Comparison of ENCODE assay signal across 8 cellular contexts in the genomic region with DNA sequence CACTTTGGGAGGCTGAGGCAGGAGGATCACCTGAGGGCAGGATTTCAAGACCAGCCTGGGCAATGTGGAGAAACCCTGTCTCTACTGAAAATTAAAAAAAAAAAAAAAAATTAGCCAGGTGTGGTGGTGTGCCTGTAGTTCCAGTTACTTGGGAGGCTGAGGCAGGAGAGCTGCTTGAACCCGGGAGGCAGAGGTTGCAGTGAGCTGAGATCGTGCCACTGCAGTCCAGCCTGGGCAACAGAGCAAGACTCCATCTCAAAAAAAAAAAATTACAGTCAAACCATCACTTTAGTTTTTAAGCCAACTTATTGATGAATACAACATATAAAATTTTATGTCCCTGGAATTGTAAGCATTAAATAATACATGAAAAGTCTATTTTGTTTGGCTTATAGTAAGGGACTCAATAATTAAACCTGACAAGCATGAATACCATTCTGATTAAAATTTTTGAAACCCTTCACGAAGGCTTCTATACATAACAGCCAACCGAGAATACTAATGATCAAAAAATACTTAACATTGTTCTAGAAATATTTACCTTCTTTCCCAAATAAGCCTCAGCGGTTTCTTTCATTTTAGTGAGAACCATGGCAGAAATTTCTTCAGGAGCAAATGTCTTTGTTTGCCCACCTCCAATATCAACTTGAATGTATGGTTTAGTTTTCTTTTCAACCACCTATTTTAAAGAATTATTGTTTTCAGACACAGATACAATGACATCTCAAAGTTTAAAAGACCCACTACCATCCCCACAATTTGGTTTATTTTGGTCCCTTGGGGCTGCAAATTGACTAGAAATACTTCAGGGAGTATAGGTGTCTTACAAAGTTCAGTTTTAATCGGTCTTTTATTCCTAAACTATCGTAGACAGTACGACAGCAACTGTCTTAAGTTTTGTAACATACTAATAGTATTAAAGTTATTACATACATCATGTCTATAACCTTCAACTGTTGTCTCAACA. TPM values are rescaled to one million over a fixed set of nuclear protein-coding genes. Genes with fewer than 3 reads are reported as not detected.
A peak's percentile ranks its signal among the peaks of the same experiment; 100 is the strongest.
DNase-seq lines count a peak whose midpoint lies in the region; ATAC-seq, FAIRE-seq and TF ChIP-seq lines count a peak whose summit lies in the region.

No MANE protein-coding gene starts in this region.

- H2AFZ ChIP-seq in OCI-LY7 (ENCODE audit: low read length) = no peak overlapping the region

- FAIRE-seq in D721Med (lab: Jason Lieb, UNC) = no peak

- peaks cover 48% of the 10 kb centered on the region for H3K36me3 Mint-ChIP-seq in CD4-positive, CD25-positive, alpha-beta regulatory T cell

- H3K27ac Mint-ChIP-seq in CD4-positive, CD25-positive, alpha-beta regulatory T cell = peak overlapping the region; percentile 97 to 100 (median 99)

- no peak for ATAC-seq in CD4-positive, CD25-positive, alpha-beta regulatory T cell (ENCODE audit: low read depth in 2 of 2)

- H3K9me2 ChIP-seq in OCI-LY7 (ENCODE audit: insufficient read depth, low read length) = no peaks in the 10 kb centered on the region

- TF ChIP-seq CTCF in OCI-LY7 (conservative IDR thresholded peaks at IDR 0.05; ENCODE audit: low read length) = no peak
- no peak for TF ChIP-seq CTCF in epithelial cell of esophagus (IDR thresholded peaks at IDR 0.05; ENCODE audit: insufficient read depth, low read depth, low read length, missing control alignments)
- TF ChIP-seq CTCF in neutrophil (IDR thresholded peaks at IDR 0.05) = no peak
- no peak for TF ChIP-seq CTCF in D721Med (IDR thresholded peaks at IDR 0.05; ENCODE audit: insufficient read depth, missing control alignments)

- H3K27me3 Mint-ChIP-seq in CD4-positive, CD25-positive, alpha-beta regulatory T cell = peaks cover 6% of the 10 kb centered on the region

- intact Hi-C loops in OCI-LY7 (cut with micrococcal nuclease; ENCODE audit: unreplicated experiment) = loop anchor here (5.0 kb wide), 2 partner anchors 132 to 373 kb away; no protein-coding TSS in a partner anchor

- H4K20me1 ChIP-seq in OCI-LY7 (ENCODE audit: insufficient read depth, low read length) = peaks cover 48% of the 10 kb centered on the region

- CTCF ChIA-PET in OCI-LY7 (lab: Charles Lee; ENCODE audit: unreplicated experiment) = no interaction called here

- no peaks in the 10 kb centered on the region for H3K27me3 ChIP-seq in CD4-positive, CD25-positive, alpha-beta regulatory T cell (ENCODE audit: control insufficient read depth, insufficient read depth, low read length)
- H3K27me3 ChIP-seq in neutrophil = no peaks in the 10 kb centered on the region

- H3K4me2 ChIP-seq in OCI-LY7 (ENCODE audit: low read length) = peak overlapping the region; percentile 74

- BruUV-seq in OCI-LY7 (replicated peaks; lab: Mats Ljungman, UMichigan) = no TSS peak

- peaks cover 31 to 69% (median 53%) of the 10 kb centered on the region in 4 donors for H3K4me1 Mint-ChIP-seq in CD4-positive, CD25-positive, alpha-beta regulatory T cell

- H3K9me3 Mint-ChIP-seq in CD4-positive, CD25-positive, alpha-beta regulatory T cell = no peaks in the 10 kb centered on the region

- POLR2A ChIA-PET in OCI-LY7 (lab: Charles Lee) = interaction anchor here (0.7 to 1.4 kb wide), 2 partner anchors 7 to 1293 kb away, joined by 3 read pairs; no protein-coding TSS in a partner anchor

- no peaks in the 10 kb centered on the region for H3K9me3 ChIP-seq in CD4-positive, CD25-positive, alpha-beta regulatory T cell (ENCODE audit: control insufficient read depth in 2 of 2, low read length in 2 of 2)
- no peaks in the 10 kb centered on the region for H3K9me3 ChIP-seq in OCI-LY7 (ENCODE audit: low read length)
- no peaks in the 10 kb centered on the region for H3K9me3 ChIP-seq in neutrophil

- H3K79me2 ChIP-seq in OCI-LY7 (ENCODE audit: insufficient read depth, low read depth, low read length) = peaks cover 70% of the 10 kb centered on the region

- H3K4me3 ChIP-seq in CD4-positive, CD25-positive, alpha-beta regulatory T cell (ENCODE audit: low read depth, low read length) = peak overlapping the region; percentile 87
- H3K4me3 ChIP-seq in OCI-LY7 (ENCODE audit: low read depth, low read length, poor library complexity, severe bottlenecking) (peak overlapping the region; percentile 96), epithelial cell of esophagus (ENCODE audit: low read length) (peak overlapping the region; percentile 88), neutrophil (ENCODE audit: low read depth in 1 of 2, low read length in 1 of 2) (peak overlapping the region; percentile 92 to 99)

- DNase-seq in CD4-positive, CD25-positive, alpha-beta regulatory T cell = no peak
- DNase-seq in OCI-LY7 (ENCODE audit: low spot score) (no peak), epithelial cell of esophagus (ENCODE audit: low read depth) (no peak), NCI-H2171 treated with DMSO at 0.1 percent for 48 hours (lab: John Stamatoyannopoulos, UW) (no peak), cerebellar cortex (ENCODE audit: low spot score) (no peak), kidney tubule cell (ENCODE audit: low spot score) (no peak), D721Med (ENCODE audit: insufficient read length, low spot score) (no peak)

- peak overlapping the region; percentile 93 to 99 (median 96) for H3K4me3 Mint-ChIP-seq in CD4-positive, CD25-positive, alpha-beta regulatory T cell

- H3K4me1 ChIP-seq in CD4-positive, CD25-positive, alpha-beta regulatory T cell (ENCODE audit: control insufficient read depth, insufficient read depth, low read length, poor library complexity, severe bottlenecking) = peaks cover 53% of the 10 kb centered on the region
- peaks cover 51% of the 10 kb centered on the region for H3K4me1 ChIP-seq in OCI-LY7 (ENCODE audit: insufficient read depth, low read length, poor library complexity, severe bottlenecking)
- H3K4me1 ChIP-seq in neutrophil (ENCODE audit: control insufficient read depth in 1 of 2, insufficient read depth in 1 of 2, low read depth in 1 of 2, low read length in 1 of 2) = peaks cover 45 to 62% of the 10 kb centered on the region in 2 experiments

- H3K27ac ChIP-seq in CD4-positive, CD25-positive, alpha-beta regulatory T cell (ENCODE audit: insufficient read depth, low read length, poor library complexity, severe bottlenecking) = peak overlapping the region; percentile 94
- H3K27ac ChIP-seq in OCI-LY7 (ENCODE audit: low read depth, low read length, poor library complexity, severe bottlenecking) = peak overlapping the region; percentile 61
- peak overlapping the region; percentile 97 for H3K27ac ChIP-seq in neutrophil

- H3K36me3 ChIP-seq in CD4-positive, CD25-positive, alpha-beta regulatory T cell (ENCODE audit: control insufficient read depth, insufficient read depth, low read length) = peaks cover 46% of the 10 kb centered on the region
- H3K36me3 ChIP-seq in OCI-LY7 (ENCODE audit: insufficient read depth, low read length) (peaks cover 61% of the 10 kb centered on the region), neutrophil (peaks cover 50% of the 10 kb centered on the region)

RNA-seq across cellular contexts. Expression of a gene that starts 1.2 kb away (rescaled TPM):
- total RNA-seq in CD4-positive, CD25-positive, alpha-beta regulatory T cell = 167 TPM
- 100 to 1,000 TPM; 132 to 156 (median 147) TPM for polyA plus RNA-seq in CD4-positive, CD25-positive, alpha-beta regulatory T cell
- total RNA-seq in OCI-LY7 (2014; rRNA removed; shearing (Covaris generic)) = 49.0 and 52.1 TPM in 2 replicates
- total RNA-seq in OCI-LY7 (2022) = 115 and 150 TPM in 2 replicates

RNA-seq across cellular contexts. Expression of a gene that starts 21.7 kb away (rescaled TPM):
- total RNA-seq in CD4-positive, CD25-positive, alpha-beta regulatory T cell = 65.4 TPM
- polyA plus RNA-seq in CD4-positive, CD25-positive, alpha-beta regulatory T cell = 10 to 100 TPM; 34.0 to 40.7 (median 35.4) TPM
- total RNA-seq in OCI-LY7 (2014; rRNA removed; shearing (Covaris generic)) = 29.6 and 36.0 TPM in 2 replicates
- total RNA-seq in OCI-LY7 (2022) = 41.1 and 44.5 TPM in 2 replicates

RNA-seq across cellular contexts. Expression of a gene that starts 39.6 kb away (rescaled TPM):
- 14.2 TPM for total RNA-seq in CD4-positive, CD25-positive, alpha-beta regulatory T cell
- 10 to 100 TPM; 37.2 to 39.5 (median 38.8) TPM for polyA plus RNA-seq in CD4-positive, CD25-positive, alpha-beta regulatory T cell
- total RNA-seq in OCI-LY7 (2014; rRNA removed; shearing (Covaris generic)) = 16.2 and 27.0 TPM in 2 replicates
- total RNA-seq in OCI-LY7 (2022) = 22.9 and 23.9 TPM in 2 replicates

RNA-seq across cellular contexts. Expression of a gene that starts 50.3 kb away (rescaled TPM):
- 44.6 TPM for total RNA-seq in CD4-positive, CD25-positive, alpha-beta regulatory T cell
- polyA plus RNA-seq in CD4-positive, CD25-positive, alpha-beta regulatory T cell = 10 to 100 TPM; 60.0 to 81.6 (median 67.0) TPM
- total RNA-seq in OCI-LY7 (2014; rRNA removed; shearing (Covaris generic)) = 18.9 and 21.4 TPM in 2 replicates
- total RNA-seq in OCI-LY7 (2022) = 51.9 and 55.1 TPM in 2 replicates
